In genomic region chr15:89017370-89018066, GRCh38 we compare ENCODE assay signal across 8 cellular contexts.
DNase-seq lines count a peak whose midpoint lies in the region; ATAC-seq lines count a peak whose summit lies in the region.

No MANE protein-coding gene starts in this region.

- ATAC-seq in HG02938 (IDR thresholded peaks at IDR 0.05; ENCODE audit: unreplicated experiment) (peak; percentile 75), left colon (peak; percentile 77), HG03469 (IDR thresholded peaks at IDR 0.05; ENCODE audit: unreplicated experiment) (no peak)

- intact Hi-C loops in left colon (cut with DNase I, micrococcal nuclease) = loop anchor here in 1 of 2 donors (5.0 kb wide), 1 partner anchor 110 kb away; no protein-coding TSS in a partner anchor

- DNase-seq in GM04504 (ENCODE audit: low read depth) (peak; percentile 67), NCI-H345 (lab: John Stamatoyannopoulos, UW) (peak; percentile 70), left colon (peak; percentile 39 to 82)
- DNase-seq in activated CD4-positive, alpha-beta T cell treated with anti-CD3 and anti-CD28 coated beads for 4 hours = peak; percentile 84 to 90
- peak; percentile 75 to 86 (median 80) for DNase-seq in stimulated activated CD4-positive, alpha-beta T cell treated with anti-CD3 and anti-CD28 coated beads, Interleukin-1b, Interleukin-23, amount 100 ng/mL, for 24 hours (ENCODE audit: low read depth in 4 of 4, low spot score in 1 of 4)

- peak overlapping the region; percentile 72 for H3K27ac ChIP-seq in cingulate gyrus (ENCODE audit: low read depth, low read length)
